In the genomic region with DNA sequence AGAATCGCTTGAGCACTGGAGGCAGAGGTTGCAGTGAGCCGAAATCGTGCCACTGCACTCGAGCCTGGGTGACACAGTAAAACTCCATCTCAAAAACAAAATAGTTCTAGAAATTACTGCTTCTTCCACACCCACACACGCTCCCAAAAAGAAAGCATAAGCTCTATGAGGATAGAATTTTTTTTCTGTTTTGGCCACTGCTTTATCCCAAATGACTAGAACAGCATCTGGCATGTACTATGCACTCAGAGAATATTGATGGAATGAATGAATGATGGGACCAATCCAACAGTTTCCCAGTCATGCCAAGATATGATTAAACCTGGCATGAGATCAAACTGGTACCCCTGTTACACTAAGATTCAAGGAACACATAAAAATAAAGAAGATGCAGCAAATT, we compare ENCODE assay signal across 26 cellular contexts.
A peak's percentile ranks its signal among the peaks of the same experiment; 100 is the strongest.
DNase-seq lines count a peak whose midpoint lies in the region; ATAC-seq, FAIRE-seq and TF ChIP-seq lines count a peak whose summit lies in the region.
"Had no signal": no experiment of that assay in that cellular context is flagged by ENCODE, and none has a peak within 500 bp of the region (broad histone marks: within the 10 kb centered on the region; RNA-seq: fewer than 3 reads in every experiment).

No MANE protein-coding gene starts in this region.

- H3K36me3 Mint-ChIP-seq in Calu3 (ENCODE audit: insufficient read depth, unreplicated experiment) = no peaks in the 10 kb centered on the region
- H3K36me3 Mint-ChIP-seq: CD8-positive, alpha-beta T cell had no signal

- CTCF ChIA-PET in Calu3 (lab: Charles Lee) (interaction anchor here (0.7 kb wide), 1 partner anchor 508 kb away, joined by 4 read pairs; no protein-coding TSS in a partner anchor), RWPE1 (lab: Yijun Ruan, JAX) (no interaction called here)

- H3K27ac Mint-ChIP-seq in Calu3 (ENCODE audit: unreplicated experiment) = peak overlapping the region; percentile 53
- H3K27ac Mint-ChIP-seq: B cell; CD8-positive, alpha-beta T cell had no signal

- no peaks in the 10 kb centered on the region for H3K27me3 Mint-ChIP-seq in Calu3 (ENCODE audit: unreplicated experiment)
- H3K27me3 Mint-ChIP-seq: B cell had no signal

- TF ChIP-seq CTCF in Calu3 (IDR thresholded peaks at IDR 0.05; ENCODE audit: unreplicated experiment) = no peak
- TF ChIP-seq CTCF in RWPE1 (conservative IDR thresholded peaks at IDR 0.05; ENCODE audit: low read depth) = no peak
- TF ChIP-seq CTCF in fibroblast of the aortic adventitia (IDR thresholded peaks at IDR 0.05; ENCODE audit: insufficient read depth, low read length) = no peak

- DNase-seq in Ammon's horn (ENCODE audit: low spot score) = peak; percentile 12
- no peak for DNase-seq in Calu3
- DNase-seq in RWPE1 (ENCODE audit: low spot score) = no peak
- DNase-seq in fibroblast of the aortic adventitia (ENCODE audit: low read depth) = peak; percentile 30
- DNase-seq in urothelium cell line (ENCODE audit: low spot score) = no peak
- no peak for DNase-seq in NCI-H69 (lab: John Stamatoyannopoulos, UW)
- DNase-seq: CD8-positive, alpha-beta T cell; DMS153; DND-41; H7; Karpas-422; NCI-H1092 treated with DMSO at 0.1 percent for 48 hours; NCI-H1436; NCI-H187; NCI-H2081 treated with DMSO at 0.1 percent for 48 hours; NCI-H2171; NCI-H510A treated with DMSO at 0.1 percent for 48 hours; NCI-H774; NK-92 treated with Interleukin-12 subunit alpha and Interleukin-12 subunit beta, amount 100 ng/mL, for 24 hours; SJCRH30 had no signal

- H3K4me3 Mint-ChIP-seq in Calu3 (ENCODE audit: low read depth, unreplicated experiment) = no peak overlapping the region
- H3K4me3 Mint-ChIP-seq: B cell; CD8-positive, alpha-beta T cell had no signal

- peaks cover 4% of the 10 kb centered on the region for H3K9me3 Mint-ChIP-seq in Calu3 (ENCODE audit: low read depth, unreplicated experiment)
- H3K9me3 Mint-ChIP-seq: CD8-positive, alpha-beta T cell had no signal

- POLR2A ChIA-PET in RWPE1 (lab: Yijun Ruan, JAX; ENCODE audit: low non-redundant PET) = no interaction called here

- no peak for FAIRE-seq in urothelium cell line (lab: Jason Lieb, UNC)
- FAIRE-seq: GM19239, HepG2 had no signal

- no TSS peak for BruUV-seq in Calu3 (replicated peaks; lab: Mats Ljungman, UMichigan)

- intact Hi-C loops in Calu3 (cut with micrococcal nuclease; ENCODE audit: unreplicated experiment) = no loop called here

- peak overlapping the region; percentile 74 for H3K27ac ChIP-seq in RWPE1
- H3K27ac ChIP-seq: C4-2B, SJCRH30 had no signal

- no peak for ATAC-seq in GM19455 (IDR thresholded peaks at IDR 0.05; ENCODE audit: unreplicated experiment)
- ATAC-seq: CD8-positive, alpha-beta T cell; SK-N-SH treated with all-trans-retinoic acid at 6 μM for 48 hours had no signal

- no peak overlapping the region for H3K4me3 ChIP-seq in fibroblast of the aortic adventitia (ENCODE audit: low read depth, low read length)
- H3K4me3 ChIP-seq: SJCRH30 had no signal

- H3K4me1 Mint-ChIP-seq in Calu3 (ENCODE audit: low read depth, unreplicated experiment) = peaks cover 32% of the 10 kb centered on the region
- H3K4me1 Mint-ChIP-seq: B cell had no signal

Comparison
In these comparisons a context has a peak if more than half of its experiments do, and no peak if none do; other contexts are left out.
1. DNase-seq: peak in Ammon's horn (single experiment) and fibroblast of the aortic adventitia (single experiment); none in Calu3 (single experiment), RWPE1 (single experiment), urothelium cell line (single experiment) and NCI-H69 (single experiment).